Comparison of ENCODE assay signal across 32 cellular contexts in the genomic region with DNA sequence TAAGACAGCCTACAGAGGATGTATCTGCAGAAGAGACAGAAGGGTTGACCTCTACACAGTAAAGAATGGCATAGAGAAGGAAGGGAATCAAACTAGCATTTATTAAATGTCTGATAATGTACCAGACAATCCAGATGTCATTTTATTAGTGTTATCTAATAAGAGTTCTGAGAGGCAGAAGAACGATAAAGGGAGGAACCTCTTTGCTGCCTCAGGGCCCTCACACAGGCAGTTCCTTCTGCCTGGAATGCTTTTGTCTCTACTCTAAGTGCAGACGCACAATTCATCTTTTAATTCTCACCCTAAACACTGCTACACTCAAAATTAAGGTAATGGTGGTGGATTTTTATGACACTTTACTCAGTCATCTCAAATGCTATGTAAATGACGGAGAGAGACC.
A peak's percentile ranks its signal among the peaks of the same experiment; 100 is the strongest.
DNase-seq lines count a peak whose midpoint lies in the region; ATAC-seq and TF ChIP-seq lines count a peak whose summit lies in the region.
"Had no signal": no experiment of that assay in that cellular context is flagged by ENCODE, and none has a peak within 500 bp of the region (broad histone marks: within the 10 kb centered on the region; RNA-seq: fewer than 3 reads in every experiment).

No MANE protein-coding gene starts in this region.

- H3K4me1 ChIP-seq in SK-N-SH (ENCODE audit: control insufficient read depth in 1 of 2, insufficient read depth in 2 of 2, low read depth in 1 of 2, low read length in 1 of 2) (peaks cover 3 to 5% of the 10 kb centered on the region in 2 experiments; a peak in 3 of 4 replicates), BE2C (peaks cover 13% of the 10 kb centered on the region)
- H3K4me1 ChIP-seq: BLaER1; BLaER1 treated with 17β-estradiol and CSF1 and Interleukin-3, amounts not matched to agents 10 nM and 100 nM; Caco-2 had no signal

- H3K4me3 ChIP-seq in SK-N-SH (ENCODE audit: low read depth in 2 of 2, low read length in 1 of 2) (no peak overlapping the region), BE2C (ENCODE audit: low read depth, low read length) (no peak overlapping the region)
- H3K4me3 ChIP-seq: A549; BLaER1; BLaER1 treated with 17β-estradiol and CSF1 and Interleukin-3, amounts not matched to agents 10 nM and 100 nM had no signal

- H3K9me3 ChIP-seq in SK-N-SH, result no peaks in the 10 kb centered on the region
- no peaks in the 10 kb centered on the region for H3K9me3 ChIP-seq in BE2C
- H3K9me3 ChIP-seq: A549; BLaER1; BLaER1 treated with 17β-estradiol and CSF1 and Interleukin-3, amounts not matched to agents 10 nM and 100 nM; Caco-2 had no signal

- no peak for TF ChIP-seq CTCF in SK-N-SH (IDR thresholded peaks at IDR 0.05)
- no peak for TF ChIP-seq CTCF in BE2C (IDR thresholded peaks at IDR 0.05; ENCODE audit: low read depth, low read length)

- no peak overlapping the region for H3K27ac ChIP-seq in SK-N-SH (ENCODE audit: low read depth in 2 of 2, low read length in 1 of 2)
- H3K27ac ChIP-seq: 22Rv1; A549; BLaER1; BLaER1 treated with 17β-estradiol and CSF1 and Interleukin-3, amounts not matched to agents 10 nM and 100 nM; C4-2B had no signal

- peak in 1 of 2 experiments; percentile 37; a peak in 1 of 4 replicates for TF ChIP-seq EP300 in SK-N-SH (IDR thresholded peaks at IDR 0.05; ENCODE audit: borderline replicate concordance in 1 of 2, low read depth in 1 of 2, low read length in 1 of 2)

- H3K4me3 Mint-ChIP-seq in activated naive CD8-positive, alpha-beta T cell treated with anti-CD3 and anti-CD28 coated beads for 36 hours, result no peak overlapping the region
- H3K4me3 Mint-ChIP-seq in activated naive CD8-positive, alpha-beta T cell treated with anti-CD3 and anti-CD28 coated beads, Interleukin-2, amount 50 U/mL, for 24 hours, result no peak overlapping the region
- H3K4me3 Mint-ChIP-seq: B cell; CD14-positive monocyte; CD4-positive, alpha-beta memory T cell; CD4-positive, alpha-beta T cell; CD8-positive, alpha-beta memory T cell; CD8-positive, alpha-beta T cell had no signal

- H3K27me3 Mint-ChIP-seq in activated naive CD8-positive, alpha-beta T cell treated with anti-CD3 and anti-CD28 coated beads for 36 hours, result no peaks in the 10 kb centered on the region
- no peaks in the 10 kb centered on the region for H3K27me3 Mint-ChIP-seq in activated naive CD8-positive, alpha-beta T cell treated with anti-CD3 and anti-CD28 coated beads, Interleukin-2, amount 50 U/mL, for 24 hours
- H3K27me3 Mint-ChIP-seq: B cell; CD4-positive, alpha-beta memory T cell; CD4-positive, alpha-beta T cell; CD4-positive, CD25-positive, alpha-beta regulatory T cell; CD8-positive, alpha-beta memory T cell had no signal

- no peak overlapping the region for H2AFZ ChIP-seq in SK-N-SH (ENCODE audit: low read depth)

- H3K36me3 ChIP-seq in SK-N-SH (replicated peaks in 1 of 2; ENCODE audit: control insufficient read depth in 1 of 2, insufficient read depth in 2 of 2, low read length in 1 of 2) (peaks cover 79 to 81% of the 10 kb centered on the region in 2 experiments), BE2C (peaks cover 69% of the 10 kb centered on the region)

- H3K27me3 ChIP-seq in SK-N-SH (ENCODE audit: insufficient read depth) (no peaks in the 10 kb centered on the region), BE2C (no peaks in the 10 kb centered on the region)
- H3K27me3 ChIP-seq: BLaER1; BLaER1 treated with 17β-estradiol and CSF1 and Interleukin-3, amounts not matched to agents 10 nM and 100 nM had no signal

- peaks cover 4% of the 10 kb centered on the region; the same call in 1 of the 2 replicates for H3K79me2 ChIP-seq in SK-N-SH (ENCODE audit: insufficient read depth)

- DNase-seq in SK-N-SH, result peak; percentile 13
- DNase-seq in activated naive CD8-positive, alpha-beta T cell treated with anti-CD3 and anti-CD28 coated beads for 36 hours, result no peak
- no peak for DNase-seq in activated naive CD8-positive, alpha-beta T cell treated with anti-CD3 and anti-CD28 coated beads, Interleukin-2, amount 50 U/mL, for 24 hours
- DNase-seq in BE2C, result peak; percentile 32
- no peak for DNase-seq in NCI-H1417 (lab: John Stamatoyannopoulos, UW)
- DNase-seq: 8988T; ACHN; AML-193; C1 segment of cervical spinal cord; Caco-2; Calu3; CD4-positive, alpha-beta T cell; CD4-positive, CD25-positive, alpha-beta regulatory T cell; CD8-positive, alpha-beta memory T cell; CD8-positive, alpha-beta T cell; COR-L47; DMS 273 treated with DMSO at 0.1 percent for 48 hours; DMS153; DMS53; DMS79; DMS79 treated with DMSO at 0.1 percent for 48 hours; DND-41; EL had no signal

- H3K36me3 Mint-ChIP-seq in activated naive CD8-positive, alpha-beta T cell treated with anti-CD3 and anti-CD28 coated beads for 36 hours, result peaks cover 30% of the 10 kb centered on the region
- H3K36me3 Mint-ChIP-seq in activated naive CD8-positive, alpha-beta T cell treated with anti-CD3 and anti-CD28 coated beads, Interleukin-2, amount 50 U/mL, for 24 hours (ENCODE audit: low read depth), result peaks cover 66% of the 10 kb centered on the region

- H3F3A ChIP-seq in SK-N-SH (replicated peaks; ENCODE audit: insufficient read depth), result no peaks in the 10 kb centered on the region

- ATAC-seq in SK-N-SH treated with all-trans-retinoic acid at 6 μM for 48 hours, result no peak
- ATAC-seq in activated naive CD8-positive, alpha-beta T cell treated with anti-CD3 and anti-CD28 coated beads, Interleukin-2, amount 50 U/mL, for 24 hours, result no peak
- ATAC-seq: CD8-positive, alpha-beta T cell had no signal

- POLR2A ChIA-PET in SK-N-SH (lab: Yijun Ruan, JAX), result no interaction called here

- no peaks in the 10 kb centered on the region for H3K9me3 Mint-ChIP-seq in activated naive CD8-positive, alpha-beta T cell treated with anti-CD3 and anti-CD28 coated beads for 36 hours
- H3K9me3 Mint-ChIP-seq in activated naive CD8-positive, alpha-beta T cell treated with anti-CD3 and anti-CD28 coated beads, Interleukin-2, amount 50 U/mL, for 24 hours, result no peaks in the 10 kb centered on the region
- H3K9me3 Mint-ChIP-seq: CD14-positive monocyte; CD4-positive, alpha-beta memory T cell; CD4-positive, alpha-beta T cell; CD4-positive, CD25-positive, alpha-beta regulatory T cell; CD8-positive, alpha-beta memory T cell; CD8-positive, alpha-beta T cell had no signal

- H4K20me1 ChIP-seq in SK-N-SH (ENCODE audit: insufficient read depth), result no peaks in the 10 kb centered on the region
- H4K20me1 ChIP-seq: BLaER1 had no signal

- no peaks in the 10 kb centered on the region for H3K9me2 ChIP-seq in SK-N-SH

- no peak for TF ChIP-seq RAD21 in SK-N-SH (IDR thresholded peaks at IDR 0.05; ENCODE audit: low read length)

- CTCF ChIA-PET in SK-N-SH (lab: Yijun Ruan, JAX), result interaction anchor here (1.0 to 2.3 kb wide), 7 partner anchors 9 to 1025 kb away, joined by 3 to 14 read pairs (median 7); no protein-coding TSS in a partner anchor

- WGBS in SK-N-SH (ENCODE audit: low lambda C conversion rate), result 86% methylated on average over 3 of the region's 3 CpGs

- H3K27ac Mint-ChIP-seq in activated naive CD8-positive, alpha-beta T cell treated with anti-CD3 and anti-CD28 coated beads for 36 hours, result peak overlapping the region; percentile 25
- no peak overlapping the region for H3K27ac Mint-ChIP-seq in activated naive CD8-positive, alpha-beta T cell treated with anti-CD3 and anti-CD28 coated beads, Interleukin-2, amount 50 U/mL, for 24 hours
- H3K27ac Mint-ChIP-seq: B cell; CD14-positive monocyte; CD4-positive, alpha-beta T cell; CD4-positive, CD25-positive, alpha-beta regulatory T cell; CD8-positive, alpha-beta T cell had no signal

- H3K4me2 ChIP-seq in SK-N-SH, result no peak overlapping the region
- H3K4me2 ChIP-seq: A549; BLaER1; BLaER1 treated with 17β-estradiol and CSF1 and Interleukin-3, amounts not matched to agents 10 nM and 100 nM had no signal

- H3K9ac ChIP-seq in SK-N-SH, result no peak overlapping the region
- H3K9ac ChIP-seq: BLaER1; BLaER1 treated with 17β-estradiol and CSF1 and Interleukin-3, amounts not matched to agents 10 nM and 100 nM had no signal

- H3K4me1 Mint-ChIP-seq in activated naive CD8-positive, alpha-beta T cell treated with anti-CD3 and anti-CD28 coated beads for 36 hours, result peaks cover 21% of the 10 kb centered on the region
- H3K4me1 Mint-ChIP-seq in activated naive CD8-positive, alpha-beta T cell treated with anti-CD3 and anti-CD28 coated beads, Interleukin-2, amount 50 U/mL, for 24 hours, result peaks cover 34% of the 10 kb centered on the region
- H3K4me1 Mint-ChIP-seq: B cell, CD14-positive monocyte had no signal

TF ChIP-seq in SK-N-SH, 30 proteins besides CTCF, POLR2A, EP300 and RAD21 (continues in another document):
- no peak for TF ChIP-seq GABPA (IDR thresholded peaks at IDR 0.05; ENCODE audit: low read depth)
- no peak for TF ChIP-seq NRF1 (IDR thresholded peaks at IDR 0.05; ENCODE audit: low read depth, low read length)
- TF ChIP-seq FOXJ3 (CRISPR knock-in tag; IDR thresholded peaks at IDR 0.05), result 0 out of 2 replicates have a peak, but pooled peaks have one; percentile 30
- no peak for TF ChIP-seq USF2 (IDR thresholded peaks at IDR 0.05; ENCODE audit: borderline replicate concordance, low read depth, low read length)
- no peak for TF ChIP-seq SMC3 (IDR thresholded peaks at IDR 0.05; ENCODE audit: low read depth, low read length)

TF ChIP-seq in SK-N-SH treated with all-trans-retinoic acid at 6 μM for 48 hours, 23 proteins besides CTCF, POLR2A, EP300 and RAD21 (continues in another document):
- TF ChIP-seq, protein P1, sequence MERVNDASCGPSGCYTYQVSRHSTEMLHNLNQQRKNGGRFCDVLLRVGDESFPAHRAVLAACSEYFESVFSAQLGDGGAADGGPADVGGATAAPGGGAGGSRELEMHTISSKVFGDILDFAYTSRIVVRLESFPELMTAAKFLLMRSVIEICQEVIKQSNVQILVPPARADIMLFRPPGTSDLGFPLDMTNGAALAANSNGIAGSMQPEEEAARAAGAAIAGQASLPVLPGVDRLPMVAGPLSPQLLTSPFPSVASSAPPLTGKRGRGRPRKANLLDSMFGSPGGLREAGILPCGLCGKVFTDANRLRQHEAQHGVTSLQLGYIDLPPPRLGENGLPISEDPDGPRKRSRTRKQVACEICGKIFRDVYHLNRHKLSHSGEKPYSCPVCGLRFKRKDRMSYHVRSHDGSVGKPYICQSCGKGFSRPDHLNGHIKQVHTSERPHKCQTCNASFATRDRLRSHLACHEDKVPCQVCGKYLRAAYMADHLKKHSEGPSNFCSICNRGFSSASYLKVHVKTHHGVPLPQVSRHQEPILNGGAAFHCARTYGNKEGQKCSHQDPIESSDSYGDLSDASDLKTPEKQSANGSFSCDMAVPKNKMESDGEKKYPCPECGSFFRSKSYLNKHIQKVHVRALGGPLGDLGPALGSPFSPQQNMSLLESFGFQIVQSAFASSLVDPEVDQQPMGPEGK (CRISPR knock-in tag; IDR thresholded peaks at IDR 0.05; ENCODE audit: borderline replicate concordance), result no peak
- no peak for TF ChIP-seq ESRRG (CRISPR knock-in tag; IDR thresholded peaks at IDR 0.05)

Comparison
In these comparisons a context has a peak if more than half of its experiments do, and no peak if none do; other contexts are left out.
1. DNase-seq: peak in SK-N-SH (single experiment) and BE2C (single experiment); none in activated naive CD8-positive, alpha-beta T cell treated with anti-CD3 and anti-CD28 coated beads for 36 hours (single experiment), activated naive CD8-positive, alpha-beta T cell treated with anti-CD3 and anti-CD28 coated beads, Interleukin-2, amount 50 U/mL, for 24 hours (single experiment) and NCI-H1417 (0 of 3).